21 cellular contexts compared by ENCODE assay signal in the genomic region with DNA sequence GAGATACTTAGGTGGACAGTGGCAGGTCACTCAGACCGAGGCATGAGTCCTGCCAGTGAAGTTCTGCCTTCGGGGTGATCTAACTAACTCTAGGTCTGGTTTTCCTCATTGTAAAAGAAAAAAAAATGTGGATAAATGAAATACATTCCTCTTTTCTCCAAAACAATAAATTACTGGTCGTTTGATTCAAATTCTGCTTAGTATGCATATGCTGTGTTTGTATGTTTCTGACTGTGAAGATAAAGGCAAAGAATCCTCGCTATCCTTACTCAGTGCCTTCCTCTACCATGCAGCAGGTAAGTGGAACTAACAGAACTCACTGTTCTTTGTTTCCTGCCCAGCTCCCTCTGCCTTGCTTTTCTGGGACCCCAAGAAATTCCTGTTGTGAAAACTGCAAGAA.
DNase-seq lines count a peak whose midpoint lies in the region; ATAC-seq, FAIRE-seq and TF ChIP-seq lines count a peak whose summit lies in the region.
"Had no signal": no experiment of that assay in that cellular context is flagged by ENCODE, and none has a peak within 500 bp of the region (broad histone marks: within the 10 kb centered on the region; RNA-seq: fewer than 3 reads in every experiment).

No MANE protein-coding gene starts in this region.

- no peaks in the 10 kb centered on the region for H3K27me3 ChIP-seq in GM23338 (ENCODE audit: insufficient read depth)
- H3K27me3 ChIP-seq: BLaER1 treated with 17β-estradiol and CSF1 and Interleukin-3, amounts not matched to agents 10 nM and 100 nM had no signal

- POLR2A ChIA-PET in A549 (lab: Yijun Ruan, JAX) (no interaction called here), OCI-LY7 (lab: Charles Lee) (no interaction called here)

- TF ChIP-seq POLR2A in A549 (IDR thresholded peaks at IDR 0.05; ENCODE audit: low read length), result no peak

- H2AFZ ChIP-seq in GM23338 (peak overlapping the region; percentile 86; the same call in 1 of the 2 replicates), OCI-LY7 (ENCODE audit: low read length) (no peak overlapping the region)

- H3K4me3 Mint-ChIP-seq in GM23338 (no peak overlapping the region), glutamatergic neuron (ENCODE audit: unreplicated experiment) (no peak overlapping the region)
- H3K4me3 Mint-ChIP-seq: B cell; CD4-positive, alpha-beta T cell; CD8-positive, alpha-beta T cell had no signal

- H3K9me3 ChIP-seq in A549, result no peaks in the 10 kb centered on the region
- no peaks in the 10 kb centered on the region for H3K9me3 ChIP-seq in OCI-LY7 (ENCODE audit: low read length)
- H3K9me3 ChIP-seq: Caco-2 had no signal

- no peak for FAIRE-seq in A549 (lab: Jason Lieb, UNC)
- FAIRE-seq: A204.1, D721Med, G401.6, GM12891, GM19239 had no signal

- WGBS in A549 (ENCODE audit: missing lambda C conversion rate), result 8% methylated on average over 4 of the region's 4 CpGs

- H3K4me1 ChIP-seq in A549 (no peaks in the 10 kb centered on the region), GM23338 (ENCODE audit: insufficient read depth) (no peaks in the 10 kb centered on the region), OCI-LY7 (ENCODE audit: insufficient read depth, low read length, poor library complexity, severe bottlenecking) (no peaks in the 10 kb centered on the region)
- H3K4me1 ChIP-seq: BLaER1 treated with 17β-estradiol and CSF1 and Interleukin-3, amounts not matched to agents 10 nM and 100 nM; Caco-2 had no signal

- H4K20me1 ChIP-seq in GM23338 (replicated peaks; ENCODE audit: insufficient read depth), result no peaks in the 10 kb centered on the region
- no peaks in the 10 kb centered on the region for H4K20me1 ChIP-seq in OCI-LY7 (ENCODE audit: insufficient read depth, low read length)
- H4K20me1 ChIP-seq: BLaER1 treated with 17β-estradiol and CSF1 and Interleukin-3, amounts not matched to agents 10 nM and 100 nM had no signal

- no peak for DNase-seq in A549 (ENCODE audit: low read depth in 1 of 2, low spot score in 1 of 2)
- DNase-seq in GM23338 (ENCODE audit: low spot score), result no peak
- no peak for DNase-seq in glutamatergic neuron
- no peak for DNase-seq in OCI-LY7 (ENCODE audit: low spot score)
- no peak for DNase-seq in ecto neural progenitor cell (ENCODE audit: low spot score)
- DNase-seq: 8988T; AML-193; Caco-2; Calu3; CD4-positive, alpha-beta T cell; CD8-positive, alpha-beta T cell; DMS79 treated with DMSO at 0.1 percent for 48 hours; GF-D8 had no signal

- peaks cover 2% of the 10 kb centered on the region for H3K27me3 Mint-ChIP-seq in GM23338 (ENCODE audit: insufficient read depth, low read depth, poor library complexity)
- H3K27me3 Mint-ChIP-seq in glutamatergic neuron (ENCODE audit: unreplicated experiment), result peaks cover 5% of the 10 kb centered on the region
- H3K27me3 Mint-ChIP-seq: B cell; CD4-positive, alpha-beta T cell had no signal

- H3K27ac Mint-ChIP-seq in GM23338 (peak overlapping the region; percentile 27; the same call in 1 of the 2 replicates), glutamatergic neuron (ENCODE audit: unreplicated experiment) (peak overlapping the region; percentile 17)
- H3K27ac Mint-ChIP-seq: B cell; CD4-positive, alpha-beta T cell; CD8-positive, alpha-beta T cell had no signal

- H3K27ac ChIP-seq in A549 (no peak overlapping the region), GM23338 (ENCODE audit: low read depth) (no peak overlapping the region), OCI-LY7 (ENCODE audit: low read depth, low read length, poor library complexity, severe bottlenecking) (no peak overlapping the region)
- H3K27ac ChIP-seq: BLaER1 treated with 17β-estradiol and CSF1 and Interleukin-3, amounts not matched to agents 10 nM and 100 nM; C4-2B had no signal

- no peak for TF ChIP-seq CTCF in A549 (IDR thresholded peaks at IDR 0.05)
- no peak for TF ChIP-seq CTCF in GM23338 (conservative IDR thresholded peaks at IDR 0.05; ENCODE audit: low read depth in 2 of 2)
- TF ChIP-seq CTCF in glutamatergic neuron (IDR thresholded peaks at IDR 0.05; ENCODE audit: partially characterized antibody, unreplicated experiment), result no peak
- no peak for TF ChIP-seq CTCF in OCI-LY7 (conservative IDR thresholded peaks at IDR 0.05; ENCODE audit: low read length)

- H3K9me3 Mint-ChIP-seq in GM23338 (peaks cover 12% of the 10 kb centered on the region), glutamatergic neuron (ENCODE audit: unreplicated experiment) (peaks cover 5% of the 10 kb centered on the region)
- H3K9me3 Mint-ChIP-seq: CD4-positive, alpha-beta T cell; CD8-positive, alpha-beta T cell had no signal

- no peak for ATAC-seq in A549
- no peak for ATAC-seq in GM23338
- ATAC-seq: CD8-positive, alpha-beta T cell had no signal

- H3K9me2 ChIP-seq in GM23338 (ENCODE audit: insufficient read depth) (0 out of 2 replicates have a peak, but pooled peaks cover 4% of the 10 kb centered on the region), OCI-LY7 (ENCODE audit: insufficient read depth, low read length) (no peaks in the 10 kb centered on the region)

- H3K4me3 ChIP-seq in A549 (no peak overlapping the region), GM23338 (no peak overlapping the region), OCI-LY7 (ENCODE audit: low read depth, low read length, poor library complexity, severe bottlenecking) (no peak overlapping the region)
- H3K4me3 ChIP-seq: BLaER1 treated with 17β-estradiol and CSF1 and Interleukin-3, amounts not matched to agents 10 nM and 100 nM had no signal

- no peak overlapping the region for H3K4me2 ChIP-seq in A549
- H3K4me2 ChIP-seq in GM23338, result no peak overlapping the region
- no peak overlapping the region for H3K4me2 ChIP-seq in OCI-LY7 (ENCODE audit: low read length)
- H3K4me2 ChIP-seq: BLaER1 treated with 17β-estradiol and CSF1 and Interleukin-3, amounts not matched to agents 10 nM and 100 nM had no signal

- no peak for TF ChIP-seq RAD21 in A549 (conservative IDR thresholded peaks at IDR 0.05 in 1 of 2, IDR thresholded peaks at IDR 0.05 in 1 of 2)

- H3K79me2 ChIP-seq in GM23338 (replicated peaks; ENCODE audit: insufficient read depth), result no peaks in the 10 kb centered on the region
- H3K79me2 ChIP-seq in OCI-LY7 (ENCODE audit: insufficient read depth, low read depth, low read length), result no peaks in the 10 kb centered on the region

- no peaks in the 10 kb centered on the region for H3F3A ChIP-seq in GM23338 (replicated peaks; ENCODE audit: low read depth)

- intact Hi-C loops in OCI-LY7 (cut with micrococcal nuclease; ENCODE audit: unreplicated experiment), result no loop called here

- no peak for TF ChIP-seq EP300 in A549 (IDR thresholded peaks at IDR 0.05)

- no TSS peak for BruUV-seq in OCI-LY7 (replicated peaks; lab: Mats Ljungman, UMichigan)

- peaks cover 2% of the 10 kb centered on the region; the same call in 1 of the 3 replicates for H3K36me3 Mint-ChIP-seq in GM23338 (ENCODE audit: low read depth)
- peaks cover 4% of the 10 kb centered on the region for H3K36me3 Mint-ChIP-seq in glutamatergic neuron (ENCODE audit: unreplicated experiment)
- H3K36me3 Mint-ChIP-seq: CD8-positive, alpha-beta T cell had no signal

- H3K4me1 Mint-ChIP-seq in GM23338, result no peaks in the 10 kb centered on the region
- peaks cover 18% of the 10 kb centered on the region for H3K4me1 Mint-ChIP-seq in glutamatergic neuron (ENCODE audit: low read depth, unreplicated experiment)
- H3K4me1 Mint-ChIP-seq: B cell had no signal

- CTCF ChIA-PET in A549 (lab: Yijun Ruan, JAX) (no interaction called here), OCI-LY7 (lab: Charles Lee; ENCODE audit: unreplicated experiment) (no interaction called here)

- H3K36me3 ChIP-seq in GM23338 (ENCODE audit: insufficient read depth) (no peaks in the 10 kb centered on the region), OCI-LY7 (ENCODE audit: insufficient read depth, low read length) (no peaks in the 10 kb centered on the region)
- H3K36me3 ChIP-seq: BLaER1 treated with 17β-estradiol and CSF1 and Interleukin-3, amounts not matched to agents 10 nM and 100 nM had no signal

TF ChIP-seq in A549, 52 proteins besides CTCF, POLR2A, EP300 and RAD21:
- TF ChIP-seq MAFK (IDR thresholded peaks at IDR 0.05; ENCODE audit: partially characterized antibody) (peak; percentile 44), RARB (CRISPR knock-in tag; IDR thresholded peaks at IDR 0.05) (no peak), PHF8 (IDR thresholded peaks at IDR 0.05; ENCODE audit: borderline replicate concordance, low read depth) (no peak), HDAC2 (IDR thresholded peaks at IDR 0.05) (no peak)
